8 cellular contexts compared by ENCODE assay signal in genomic region chr1:170073893-170074249, GRCh38. TPM values are rescaled to one million over a fixed set of nuclear protein-coding genes. Genes with fewer than 3 reads are reported as not detected.
DNase-seq lines count a peak whose midpoint lies in the region; ATAC-seq and TF ChIP-seq lines count a peak whose summit lies in the region.

No MANE protein-coding gene starts in this region.

- H3K9me3 Mint-ChIP-seq in activated T-helper 17 cell treated with anti-CD3 and anti-CD28 coated beads, Interleukin-2, amount 50 U/mL, for 72 hours = peaks cover 13% of the 10 kb centered on the region

- H3K27ac ChIP-seq in stomach = peak overlapping the region; percentile 66 to 87 (median 81)

- H3K36me3 ChIP-seq in stomach = no peaks in the 10 kb centered on the region

- H3K4me1 ChIP-seq in stomach = peaks cover 7 to 38% (median 20%) of the 10 kb centered on the region in 4 donors

- TF ChIP-seq EP300 in stomach (IDR thresholded peaks at IDR 0.05) = no peak

- TF ChIP-seq CTCF in stomach (IDR thresholded peaks at IDR 0.05) = no peak

- no peaks in the 10 kb centered on the region for H3K27me3 Mint-ChIP-seq in activated T-helper 17 cell treated with anti-CD3 and anti-CD28 coated beads, Interleukin-2, amount 50 U/mL, for 72 hours

- no peak for TF ChIP-seq POLR2A in stomach (IDR thresholded peaks at IDR 0.05)

- peaks cover 39% of the 10 kb centered on the region for H3K4me1 Mint-ChIP-seq in activated T-helper 17 cell treated with anti-CD3 and anti-CD28 coated beads, Interleukin-2, amount 50 U/mL, for 72 hours

- H3K4me3 ChIP-seq in iPS-18c (ENCODE audit: insufficient read depth, low read depth, low read length) (peak overlapping the region; percentile 89), stomach (peak overlapping the region; percentile 67 to 83 (median 79))

- no peak for ATAC-seq in activated T-helper 17 cell treated with anti-CD3 and anti-CD28 coated beads, Interleukin-2, amount 50 U/mL, for 72 hours (replicated peaks)

- peaks cover 9% of the 10 kb centered on the region for H3K36me3 Mint-ChIP-seq in activated T-helper 17 cell treated with anti-CD3 and anti-CD28 coated beads, Interleukin-2, amount 50 U/mL, for 72 hours (ENCODE audit: low read depth)

- H3K27ac Mint-ChIP-seq in activated T-helper 17 cell treated with anti-CD3 and anti-CD28 coated beads, Interleukin-2, amount 50 U/mL, for 72 hours = peak overlapping the region; percentile 96

- DNase-seq in NCI-H2107 treated with DMSO at 0.1 percent for 48 hours (lab: John Stamatoyannopoulos, UW; ENCODE audit: unreplicated experiment) (peak; percentile 61), NCI-H2107 (lab: John Stamatoyannopoulos, UW) (no peak), stomach (no peak), COR-L47 (lab: John Stamatoyannopoulos, UW) (no peak), middle frontal gyrus (ENCODE audit: extremely low spot score, low spot score) (no peak), retina (no peak)

- peak overlapping the region; percentile 96 for H3K4me3 Mint-ChIP-seq in activated T-helper 17 cell treated with anti-CD3 and anti-CD28 coated beads, Interleukin-2, amount 50 U/mL, for 72 hours

- intact Hi-C loops in stomach (cut with DNase I; ENCODE audit: low total_unique reads) = no loop called here

- H3K27me3 ChIP-seq in stomach = no peaks in the 10 kb centered on the region

- WGBS in stomach, 5 donors = 12 to 20% (median 19%) methylated on average over 8 of the region's 8 CpGs

- H3K9me3 ChIP-seq in iPS-18c (ENCODE audit: control insufficient read depth, insufficient read depth, low read length) (no peaks in the 10 kb centered on the region), stomach (peaks cover 0 to 8% (median 3%) of the 10 kb centered on the region in 4 donors)

RNA-seq across cellular contexts. Expression of gene KIFAP3, which starts 0.6 kb away (rescaled TPM):
- total RNA-seq in activated T-helper 17 cell treated with anti-CD3 and anti-CD28 coated beads, Interleukin-2, amount 50 U/mL, for 72 hours = 10 to 100 TPM; 26.4 to 32.6 TPM
- 10 to 100 TPM in 4 of 5 donors, 1 to 10 TPM in 1; 9.7 to 40.9 (median 16.3) TPM for total RNA-seq in stomach
- 1 to 10 TPM; 6.3 to 7.5 (median 7.5) TPM for polyA plus RNA-seq in stomach
